17 cellular contexts compared by ENCODE assay signal in the genomic region with DNA sequence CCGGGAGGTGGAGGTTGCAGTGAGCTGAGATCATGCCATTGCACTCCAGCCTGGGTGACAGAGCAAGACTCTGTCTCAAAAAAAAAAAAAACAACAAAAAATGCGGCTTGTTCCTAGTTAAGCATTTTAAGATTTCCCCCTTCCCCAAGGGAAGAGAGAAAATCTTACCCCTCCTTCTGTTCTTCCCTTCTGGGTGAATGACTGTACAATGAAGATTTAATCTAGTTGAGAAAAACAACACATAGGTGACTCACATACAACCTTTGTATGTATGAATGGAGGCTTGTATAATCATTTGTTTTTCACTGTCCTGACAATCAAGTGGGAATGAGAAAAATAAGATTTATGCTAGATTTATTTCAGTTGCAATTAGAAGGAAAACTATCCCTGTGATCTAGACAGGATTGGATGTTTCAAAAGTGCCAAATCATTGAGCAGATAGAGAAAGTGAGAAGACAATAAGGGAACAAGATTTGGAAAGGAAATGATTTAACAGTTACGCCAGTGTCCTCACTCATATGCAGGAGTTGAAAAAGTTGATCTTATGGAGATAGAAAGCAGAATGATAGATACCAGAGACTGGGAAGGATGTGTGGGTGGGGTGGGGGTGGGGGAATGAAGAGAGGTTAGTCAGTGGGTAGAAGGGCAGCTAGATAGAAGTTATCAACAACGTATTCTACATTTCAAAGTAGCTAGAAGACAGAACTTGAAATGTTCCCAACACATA. TPM values are rescaled to one million over a fixed set of nuclear protein-coding genes. Genes with fewer than 3 reads are reported as not detected.
DNase-seq lines count a peak whose midpoint lies in the region; ATAC-seq and TF ChIP-seq lines count a peak whose summit lies in the region.
"Had no signal": no experiment of that assay in that cellular context is flagged by ENCODE, and none has a peak within 500 bp of the region (broad histone marks: within the 10 kb centered on the region; RNA-seq: fewer than 3 reads in every experiment).

No MANE protein-coding gene starts in this region.

- H3K4me1 Mint-ChIP-seq in MCF 10A (ENCODE audit: insufficient read depth, unreplicated experiment) (peaks cover 12% of the 10 kb centered on the region), glutamatergic neuron (ENCODE audit: low read depth, unreplicated experiment) (no peaks in the 10 kb centered on the region)
- no peaks in the 10 kb centered on the region for H3K4me1 Mint-ChIP-seq in activated T-cell treated with anti-CD3 and anti-CD28 coated beads, Interleukin-2, amount 50 U/mL, for 24 hours (ENCODE audit: low read depth)

- intact Hi-C loops in mammary epithelial cell (cut with micrococcal nuclease) (no loop called here), MCF 10A (cut with micrococcal nuclease) (no loop called here)

- TF ChIP-seq CTCF in mammary epithelial cell (conservative IDR thresholded peaks at IDR 0.05 in 1 of 2, IDR thresholded peaks at IDR 0.05 in 1 of 2; ENCODE audit: extremely low read depth in 1 of 2, insufficient read depth in 1 of 2, low read depth in 1 of 2, low read length in 2 of 2) (no peak), MCF 10A (IDR thresholded peaks at IDR 0.05; ENCODE audit: unreplicated experiment) (no peak), RWPE2 (IDR thresholded peaks at IDR 0.05; ENCODE audit: poor library complexity, severe bottlenecking) (no peak), foreskin keratinocyte (conservative IDR thresholded peaks at IDR 0.05) (no peak), glutamatergic neuron (IDR thresholded peaks at IDR 0.05; ENCODE audit: partially characterized antibody, unreplicated experiment) (no peak)

- H3K79me2 ChIP-seq in mammary epithelial cell (ENCODE audit: insufficient read depth, low read length) = no peaks in the 10 kb centered on the region

- H3K36me3 ChIP-seq in mammary epithelial cell (ENCODE audit: insufficient read depth, low read length) (no peaks in the 10 kb centered on the region), RWPE2 (ENCODE audit: low read depth) (no peaks in the 10 kb centered on the region)
- H3K36me3 ChIP-seq: BLaER1 treated with 17β-estradiol and CSF1 and Interleukin-3, amounts not matched to agents 10 nM and 100 nM; SJCRH30 had no signal

- no peaks in the 10 kb centered on the region for H3K36me3 Mint-ChIP-seq in MCF 10A (ENCODE audit: insufficient read depth, unreplicated experiment)
- no peaks in the 10 kb centered on the region for H3K36me3 Mint-ChIP-seq in activated T-cell treated with anti-CD3 and anti-CD28 coated beads, Interleukin-2, amount 50 U/mL, for 24 hours (ENCODE audit: low read depth)
- no peaks in the 10 kb centered on the region for H3K36me3 Mint-ChIP-seq in glutamatergic neuron (ENCODE audit: unreplicated experiment)

- CTCF ChIA-PET in mammary epithelial cell (lab: Charles Lee; ENCODE audit: low non-redundant PET) = no interaction called here
- CTCF ChIA-PET in MCF 10A (lab: Yijun Ruan, JAX) = interaction anchor here (0.6 kb wide), 1 partner anchor 141 kb away, joined by 6 read pairs; no protein-coding TSS in a partner anchor

- BruUV-seq in mammary epithelial cell (replicated peaks; lab: Mats Ljungman, UMichigan) (no TSS peak), MCF 10A (replicated peaks; lab: Mats Ljungman, UMichigan) (no TSS peak)

- no peak overlapping the region for H3K4me3 Mint-ChIP-seq in MCF 10A (ENCODE audit: unreplicated experiment)
- no peak overlapping the region for H3K4me3 Mint-ChIP-seq in activated T-cell treated with anti-CD3 and anti-CD28 coated beads, Interleukin-2, amount 50 U/mL, for 24 hours
- H3K4me3 Mint-ChIP-seq in glutamatergic neuron (ENCODE audit: unreplicated experiment) = no peak overlapping the region

- H3K4me2 ChIP-seq in mammary epithelial cell (ENCODE audit: insufficient read depth, low read depth, low read length) = no peak overlapping the region

- ATAC-seq in RWPE2 (ENCODE audit: low read depth) (peak; percentile 60), foreskin keratinocyte (peak; percentile 95)

- H3K9me3 Mint-ChIP-seq in MCF 10A (ENCODE audit: unreplicated experiment) = peaks cover 8% of the 10 kb centered on the region
- no peaks in the 10 kb centered on the region for H3K9me3 Mint-ChIP-seq in activated T-cell treated with anti-CD3 and anti-CD28 coated beads, Interleukin-2, amount 50 U/mL, for 24 hours
- peaks cover 3% of the 10 kb centered on the region for H3K9me3 Mint-ChIP-seq in glutamatergic neuron (ENCODE audit: unreplicated experiment)

- H3K27me3 Mint-ChIP-seq in MCF 10A (ENCODE audit: insufficient read depth, unreplicated experiment) (no peaks in the 10 kb centered on the region), glutamatergic neuron (ENCODE audit: unreplicated experiment) (peaks cover 2% of the 10 kb centered on the region)
- H3K27me3 Mint-ChIP-seq in activated T-cell treated with anti-CD3 and anti-CD28 coated beads, Interleukin-2, amount 50 U/mL, for 24 hours = peaks cover 7% of the 10 kb centered on the region

- no peak overlapping the region for H2AFZ ChIP-seq in mammary epithelial cell (ENCODE audit: low read depth, low read length)

- POLR2A ChIA-PET in MCF 10A (lab: Yijun Ruan, JAX) = interaction anchor here (0.6 kb wide), 1 partner anchor 60 kb away, joined by 3 read pairs; no protein-coding TSS in a partner anchor

- H3K27me3 ChIP-seq in mammary epithelial cell (ENCODE audit: insufficient read depth, low read length) = no peaks in the 10 kb centered on the region
- no peaks in the 10 kb centered on the region for H3K27me3 ChIP-seq in RWPE2 (ENCODE audit: insufficient read depth, poor library complexity, severe bottlenecking)
- H3K27me3 ChIP-seq in foreskin keratinocyte = peaks cover 2% of the 10 kb centered on the region
- H3K27me3 ChIP-seq: BLaER1 treated with 17β-estradiol and CSF1 and Interleukin-3, amounts not matched to agents 10 nM and 100 nM; SJCRH30 had no signal

- in situ Hi-C loops in mammary epithelial cell (cut with MboI; ENCODE audit: low sequenced_read_pairs in 2 of 2) = no loop called here

- H3K9me3 ChIP-seq in mammary epithelial cell (replicated peaks; ENCODE audit: insufficient read depth, low read length) = no peaks in the 10 kb centered on the region
- H3K9me3 ChIP-seq in RWPE2 (ENCODE audit: severe bottlenecking) = no peaks in the 10 kb centered on the region
- H3K9me3 ChIP-seq: SJCRH30 had no signal

- no peaks in the 10 kb centered on the region for H3K4me1 ChIP-seq in mammary epithelial cell (ENCODE audit: insufficient read depth, low read length)
- H3K4me1 ChIP-seq in RWPE2 (ENCODE audit: insufficient read depth, poor library complexity, severe bottlenecking) = no peaks in the 10 kb centered on the region
- peaks cover 7% of the 10 kb centered on the region for H3K4me1 ChIP-seq in foreskin keratinocyte
- H3K4me1 ChIP-seq: SJCRH30 had no signal

- 50% methylated on average over 3 of the region's 4 CpGs for WGBS in mammary epithelial cell (ENCODE audit: low coverage, missing lambda C conversion rate)

- dilution Hi-C loops in mammary epithelial cell (cut with HindIII; ENCODE audit: low sequenced_read_pairs) = no loop called here

- H3K27ac Mint-ChIP-seq in MCF 10A (ENCODE audit: low read depth, unreplicated experiment) (no peak overlapping the region), glutamatergic neuron (ENCODE audit: unreplicated experiment) (no peak overlapping the region)
- H3K27ac Mint-ChIP-seq in activated T-cell treated with anti-CD3 and anti-CD28 coated beads, Interleukin-2, amount 50 U/mL, for 24 hours = no peak overlapping the region

- no peak overlapping the region for H3K9ac ChIP-seq in mammary epithelial cell (ENCODE audit: insufficient read depth, low read length)
- H3K9ac ChIP-seq: BLaER1 treated with 17β-estradiol and CSF1 and Interleukin-3, amounts not matched to agents 10 nM and 100 nM had no signal

- H3K27ac ChIP-seq in mammary epithelial cell (ENCODE audit: insufficient read depth, low read depth, low read length) = no peak overlapping the region
- H3K27ac ChIP-seq in RWPE2 (ENCODE audit: poor library complexity, severe bottlenecking) = no peak overlapping the region
- H3K27ac ChIP-seq in foreskin keratinocyte = no peak overlapping the region
- H3K27ac ChIP-seq: SJCRH30 had no signal

- peak; percentile 62 for DNase-seq in mammary epithelial cell
- no peak for DNase-seq in MCF 10A (ENCODE audit: unreplicated experiment)
- no peak for DNase-seq in RWPE2 (ENCODE audit: low spot score)
- peak in 1 of 2 donors; percentile 52 for DNase-seq in foreskin keratinocyte
- no peak for DNase-seq in NK-92 (lab: John Stamatoyannopoulos, UW; ENCODE audit: unreplicated experiment)
- no peak for DNase-seq in activated T-cell treated with anti-CD3 and anti-CD28 coated beads, Interleukin-2, amount 50 U/mL, for 24 hours
- DNase-seq in glutamatergic neuron = no peak
- no peak for DNase-seq in NCI-H510A (lab: John Stamatoyannopoulos, UW)
- DNase-seq: 8988T, COR-L47, HCEC 1CT, NCI-H1092 treated with DMSO at 0.1 percent for 48 hours, NCI-H1694, NCI-H748 treated with DMSO at 0.1 percent for 48 hours, SJCRH30, SW 1271 had no signal

- no peak overlapping the region for H3K4me3 ChIP-seq in mammary epithelial cell (replicated peaks in 1 of 3; ENCODE audit: insufficient read depth in 1 of 3, low read depth in 2 of 3, low read length in 3 of 3)
- no peak overlapping the region for H3K4me3 ChIP-seq in RWPE2 (ENCODE audit: severe bottlenecking)
- H3K4me3 ChIP-seq: BLaER1 treated with 17β-estradiol and CSF1 and Interleukin-3, amounts not matched to agents 10 nM and 100 nM; SJCRH30 had no signal

- no peaks in the 10 kb centered on the region for H4K20me1 ChIP-seq in mammary epithelial cell (ENCODE audit: insufficient read depth, low read length)
- H4K20me1 ChIP-seq: BLaER1 treated with 17β-estradiol and CSF1 and Interleukin-3, amounts not matched to agents 10 nM and 100 nM had no signal

RNA-seq across cellular contexts. Expression of a gene that starts 16.7 kb away (rescaled TPM):
- total RNA-seq in mammary epithelial cell (not detected), MCF 10A (2022) (not detected in 2 replicates), foreskin keratinocyte (0.46 and 1.2 TPM in 2 replicates), glutamatergic neuron (ENCODE audit: unreplicated experiment) (1.2 TPM)
- polyA plus RNA-seq in mammary epithelial cell (0.01 TPM), foreskin keratinocyte (0.49 and 0.68 TPM in 2 replicates)
- not detected for polyA minus RNA-seq in mammary epithelial cell
- total RNA-seq: SJCRH30 had no signal
